Comparison of ENCODE assay signal across 10 cellular contexts in genomic region chr17:16358394-16358793, GRCh38.
"Had no signal": no experiment of that assay in that cellular context is flagged by ENCODE, and none has a peak within 500 bp of the region (broad histone marks: within the 10 kb centered on the region; RNA-seq: fewer than 3 reads in every experiment).

No MANE protein-coding gene starts in this region.

- H3K4me3 ChIP-seq: GM23338 had no signal

- DNase-seq: H9, HCEC 1CT, HFFc6, KBM-7 had no signal

- H3K9me3 Mint-ChIP-seq: GM23338, H9, HFFc6 had no signal

- H3K4me2 ChIP-seq: GM23338, KMS-11 had no signal

- FAIRE-seq: H1, H54, HepG2 had no signal

- ATAC-seq: GM23338, HepG2 had no signal

- H2AFZ ChIP-seq: GM23338 had no signal

- H3K27ac ChIP-seq: HL-60, KMS-11 had no signal

- H3K4me3 Mint-ChIP-seq: GM23338, H9, HFFc6 had no signal

- H3K9ac ChIP-seq: KMS-11 had no signal

- H3K27ac Mint-ChIP-seq: GM23338, H9, HFFc6 had no signal
